In genomic region chr7:39948932-39949928, GRCh38 we compare ENCODE assay signal across 1 cellular context.
TF ChIP-seq lines count a peak whose summit lies in the region.

No MANE protein-coding gene starts in this region.

TF ChIP-seq in HepG2, 621 proteins besides CTCF, POLR2A, EP300 and RAD21 (continued from another document and continues in another):
- TF ChIP-seq HMGXB4 (CRISPR knock-in tag; IDR thresholded peaks at IDR 0.05; ENCODE audit: borderline replicate concordance in 1 of 2, low read depth in 1 of 2) = peak; percentile 34 to 35; a peak in 2 of 4 replicates
- peak; percentile 91 for TF ChIP-seq PHF8 (CRISPR knock-in tag; IDR thresholded peaks at IDR 0.05)
- peak; percentile 67 for TF ChIP-seq TFE3 (CRISPR knock-in tag; IDR thresholded peaks at IDR 0.05)
- peak; percentile 35; the same call in 1 of the 2 replicates for TF ChIP-seq IRF9 (CRISPR knock-in tag; IDR thresholded peaks at IDR 0.05; ENCODE audit: borderline replicate concordance)
- TF ChIP-seq ZNF549 (CRISPR knock-in tag; IDR thresholded peaks at IDR 0.05) = no peak
- TF ChIP-seq NCOA2 (CRISPR knock-in tag; IDR thresholded peaks at IDR 0.05) = 0 out of 2 replicates have a peak, but pooled peaks have one; percentile 7
- peak; percentile 82; the same call in 1 of the 2 replicates for TF ChIP-seq TP53 (CRISPR knock-in tag; conservative IDR thresholded peaks at IDR 0.05)
- TF ChIP-seq PHF21A (CRISPR knock-in tag; IDR thresholded peaks at IDR 0.05) = peak; percentile 87
- peak; percentile 88 for TF ChIP-seq SAP130 (CRISPR knock-in tag; IDR thresholded peaks at IDR 0.05; ENCODE audit: low read depth)
- TF ChIP-seq MEIS1 (CRISPR knock-in tag; IDR thresholded peaks at IDR 0.05; ENCODE audit: borderline replicate concordance) = peak; percentile 25; the same call in 1 of the 2 replicates
- TF ChIP-seq SNAPC5 (CRISPR knock-in tag; IDR thresholded peaks at IDR 0.05; ENCODE audit: borderline replicate concordance) = no peak
- TF ChIP-seq ZNF432 (CRISPR knock-in tag; IDR thresholded peaks at IDR 0.05; ENCODE audit: borderline replicate concordance) = no peak
- TF ChIP-seq ZNF530 (CRISPR knock-in tag; IDR thresholded peaks at IDR 0.05; ENCODE audit: low read depth) = no peak
- no peak for TF ChIP-seq MBNL3 (CRISPR knock-in tag; conservative IDR thresholded peaks at IDR 0.05)
- TF ChIP-seq TBX3 (IDR thresholded peaks at IDR 0.05; ENCODE audit: borderline replicate concordance) = peak; percentile 21; the same call in 1 of the 2 replicates
- 0 out of 2 replicates have a peak, but pooled peaks have one; percentile 41 for TF ChIP-seq ZNF124 (CRISPR knock-in tag; IDR thresholded peaks at IDR 0.05)
- peak; percentile 29; the same call in 1 of the 2 replicates for TF ChIP-seq STAG1 (CRISPR knock-in tag; IDR thresholded peaks at IDR 0.05)
- peak; percentile 77; the same call in 1 of the 2 replicates for TF ChIP-seq PAWR (CRISPR knock-in tag; IDR thresholded peaks at IDR 0.05; ENCODE audit: borderline replicate concordance)
- TF ChIP-seq ZNF674 (CRISPR knock-in tag; IDR thresholded peaks at IDR 0.05; ENCODE audit: low read depth) = no peak
- peak; percentile 66; the same call in 1 of the 2 replicates for TF ChIP-seq HIVEP1 (CRISPR knock-in tag; IDR thresholded peaks at IDR 0.05)
- no peak for TF ChIP-seq ZFAT (CRISPR knock-in tag; conservative IDR thresholded peaks at IDR 0.05)
- 0 out of 2 replicates have a peak, but pooled peaks have one; percentile 66 for TF ChIP-seq SMAD9 (CRISPR knock-in tag; IDR thresholded peaks at IDR 0.05)
- no peak for TF ChIP-seq SNRNP70 (IDR thresholded peaks at IDR 0.05; ENCODE audit: low read depth, low read length)
- TF ChIP-seq ZNF678 (CRISPR knock-in tag; IDR thresholded peaks at IDR 0.05) = no peak
- TF ChIP-seq NFAT5 (CRISPR knock-in tag; IDR thresholded peaks at IDR 0.05) = peak; percentile 82
- TF ChIP-seq PRDM10 (CRISPR knock-in tag; IDR thresholded peaks at IDR 0.05; ENCODE audit: low read depth) = peak; percentile 17; the same call in 1 of the 2 replicates
- TF ChIP-seq KLF15 (CRISPR knock-in tag; IDR thresholded peaks at IDR 0.05; ENCODE audit: borderline replicate concordance) = peak; percentile 48; the same call in 1 of the 2 replicates
- peak; percentile 58; the same call in 1 of the 2 replicates for TF ChIP-seq ZNF710 (CRISPR knock-in tag; IDR thresholded peaks at IDR 0.05; ENCODE audit: borderline replicate concordance)
- TF ChIP-seq FOSL2 (CRISPR knock-in tag; IDR thresholded peaks at IDR 0.05) = 0 out of 2 replicates have a peak, but pooled peaks have one; percentile 20
- peak; percentile 3; the same call in 1 of the 2 replicates for TF ChIP-seq ZBTB33 (CRISPR knock-in tag; IDR thresholded peaks at IDR 0.05)
- peak; percentile 93; the same call in 1 of the 2 replicates for TF ChIP-seq ZNF292 (CRISPR knock-in tag; IDR thresholded peaks at IDR 0.05; ENCODE audit: borderline replicate concordance, low read depth)
- peak; percentile 19; the same call in 1 of the 2 replicates for TF ChIP-seq SNAI1 (CRISPR knock-in tag; IDR thresholded peaks at IDR 0.05; ENCODE audit: borderline replicate concordance)
- TF ChIP-seq PHF20 (CRISPR knock-in tag; IDR thresholded peaks at IDR 0.05) = peak; percentile 82
- TF ChIP-seq DNMT3B (CRISPR knock-in tag; conservative IDR thresholded peaks at IDR 0.05) = peak; percentile 77; the same call in 1 of the 2 replicates
- peak; percentile 57 for TF ChIP-seq MXD3 (CRISPR knock-in tag; IDR thresholded peaks at IDR 0.05)
- TF ChIP-seq LCORL (IDR thresholded peaks at IDR 0.05) = no peak
- peak; percentile 31; the same call in 1 of the 2 replicates for TF ChIP-seq LCORL (CRISPR knock-in tag; IDR thresholded peaks at IDR 0.05)
- no peak for TF ChIP-seq CC2D1A (CRISPR knock-in tag; IDR thresholded peaks at IDR 0.05)
- TF ChIP-seq GMEB1 (CRISPR knock-in tag; IDR thresholded peaks at IDR 0.05; ENCODE audit: borderline replicate concordance) = peak; percentile 100
- no peak; the same call in 1 of the 2 replicates for TF ChIP-seq ZNF138 (CRISPR knock-in tag; IDR thresholded peaks at IDR 0.05; ENCODE audit: low read depth)
